Comparison of ENCODE assay signal across 9 cellular contexts in the genomic region with DNA sequence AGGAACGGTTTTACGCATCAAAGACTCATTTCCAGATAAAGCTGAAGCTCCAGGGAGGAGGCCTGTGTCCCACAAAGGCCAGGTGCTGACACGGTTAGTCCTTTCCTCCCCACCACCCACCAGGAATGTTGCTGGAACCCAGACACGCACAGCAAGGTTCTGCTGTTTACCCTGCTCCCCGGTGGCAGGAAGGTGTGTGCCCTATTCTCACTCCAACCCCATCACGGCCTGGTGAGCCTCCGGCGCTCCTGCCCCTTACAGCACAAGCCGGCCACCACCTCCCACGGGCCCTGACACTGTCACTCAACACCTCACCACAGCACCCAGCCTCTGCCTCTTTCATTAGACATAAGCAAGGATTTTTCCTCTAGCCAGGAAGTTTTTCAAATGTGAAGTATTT. TPM values are rescaled to one million over a fixed set of nuclear protein-coding genes. Genes with fewer than 3 reads are reported as not detected.
DNase-seq lines count a peak whose midpoint lies in the region; ATAC-seq, FAIRE-seq and TF ChIP-seq lines count a peak whose summit lies in the region.
"Had no signal": no experiment of that assay in that cellular context is flagged by ENCODE, and none has a peak within 500 bp of the region (broad histone marks: within the 10 kb centered on the region; RNA-seq: fewer than 3 reads in every experiment).

No MANE protein-coding gene starts in this region.

- H3K9me3 Mint-ChIP-seq in T-helper 2 cell treated with Interferon-gamma antibody and Interleukin-4, amounts not matched to agents 5 μg/mL and 100 μg/mL, for 36 hours = no peaks in the 10 kb centered on the region

- H3K4me3 Mint-ChIP-seq in T-helper 2 cell treated with Interferon-gamma antibody and Interleukin-4, amounts not matched to agents 5 μg/mL and 100 μg/mL, for 36 hours = peak overlapping the region; percentile 8

- peaks cover 59% of the 10 kb centered on the region for H3K4me1 ChIP-seq in muscle layer of colon (ENCODE audit: insufficient read depth, low read length)
- H3K4me1 ChIP-seq in tibial artery = peaks cover 16 to 86% (median 53%) of the 10 kb centered on the region in 4 donors

- peak overlapping the region; percentile 57 for H3K27ac ChIP-seq in muscle layer of colon (ENCODE audit: low read depth, low read length)
- H3K27ac ChIP-seq in tibial artery = peak overlapping the region; percentile 28 to 63

- H3K27me3 ChIP-seq in bronchial epithelial cell (ENCODE audit: control insufficient read depth, insufficient read depth, low read length) (no peaks in the 10 kb centered on the region), muscle layer of colon (ENCODE audit: control insufficient read depth in 1 of 2, insufficient read depth in 2 of 2, low read length in 2 of 2) (no peaks in the 10 kb centered on the region), tibial artery (no peaks in the 10 kb centered on the region)

- H3K27me3 Mint-ChIP-seq in T-helper 2 cell treated with Interferon-gamma antibody and Interleukin-4, amounts not matched to agents 5 μg/mL and 100 μg/mL, for 36 hours (ENCODE audit: low read depth) = no peaks in the 10 kb centered on the region

- peak overlapping the region; percentile 5 for H3K4me3 ChIP-seq in bronchial epithelial cell (ENCODE audit: low read depth, low read length)
- no peak overlapping the region for H3K4me3 ChIP-seq in muscle layer of colon (ENCODE audit: low read depth in 1 of 2, low read length in 2 of 2)
- H3K4me3 ChIP-seq in tibial artery = no peak overlapping the region

- FAIRE-seq in bronchial epithelial cell (lab: Jason Lieb, UNC) = no peak

- TF ChIP-seq CTCF in bronchial epithelial cell (IDR thresholded peaks at IDR 0.05; ENCODE audit: insufficient read depth, low read length, severe bottlenecking) (no peak), tibial artery (IDR thresholded peaks at IDR 0.05) (no peak)

- H3K9me3 ChIP-seq in muscle layer of colon (ENCODE audit: low read length) (no peaks in the 10 kb centered on the region), tibial artery (no peaks in the 10 kb centered on the region)

- H3K4me1 Mint-ChIP-seq in T-helper 2 cell treated with Interferon-gamma antibody and Interleukin-4, amounts not matched to agents 5 μg/mL and 100 μg/mL, for 36 hours (ENCODE audit: low read depth) = peaks cover 87% of the 10 kb centered on the region

- DNase-seq in T-helper 2 cell treated with Interferon-gamma antibody and Interleukin-4, amounts not matched to agents 5 μg/mL and 100 μg/mL, for 36 hours (ENCODE audit: low spot score) = no peak
- DNase-seq in T-helper 2 cell (no peak), bronchial epithelial cell (ENCODE audit: low read depth) (no peak), tibial artery (no peak)
- DNase-seq in activated CD8-positive, alpha-beta memory T cell treated with anti-CD3 and anti-CD28 coated beads, Interleukin-2, amount 50 U/mL, for 48 hours = no peak
- DNase-seq: activated CD4-positive, CD25-positive, alpha-beta regulatory T cell had no signal

- H3K36me3 ChIP-seq in bronchial epithelial cell (ENCODE audit: control insufficient read depth, insufficient read depth, low read length) (peaks cover 2% of the 10 kb centered on the region), muscle layer of colon (ENCODE audit: insufficient read depth, low read length) (no peaks in the 10 kb centered on the region), tibial artery (no peaks in the 10 kb centered on the region)

- H3K36me3 Mint-ChIP-seq in T-helper 2 cell treated with Interferon-gamma antibody and Interleukin-4, amounts not matched to agents 5 μg/mL and 100 μg/mL, for 36 hours (ENCODE audit: low read depth) = peaks cover 9% of the 10 kb centered on the region

- intact Hi-C loops in tibial artery (cut with DNase I; ENCODE audit: low total_unique reads) = no loop called here

- ATAC-seq in HG02759 (IDR thresholded peaks at IDR 0.05; ENCODE audit: unreplicated experiment) (no peak), HG03342 (IDR thresholded peaks at IDR 0.05; ENCODE audit: unreplicated experiment) (no peak)

- H3K9ac ChIP-seq in muscle layer of colon (ENCODE audit: low read length) = no peak overlapping the region

- H3K27ac Mint-ChIP-seq in T-helper 2 cell treated with Interferon-gamma antibody and Interleukin-4, amounts not matched to agents 5 μg/mL and 100 μg/mL, for 36 hours = peak overlapping the region; percentile 71

RNA-seq across cellular contexts. Expression of a gene that starts 47.8 kb away (rescaled TPM):
- total RNA-seq in bronchial epithelial cell = 64.5 and 84.2 TPM in 2 replicates
